ENCODE assay signal across 8 cellular contexts in genomic region chrX:150898343-150899190, GRCh38. TPM values are rescaled to one million over a fixed set of nuclear protein-coding genes. Genes with fewer than 3 reads are reported as not detected.
DNase-seq lines count a peak whose midpoint lies in the region; ATAC-seq, FAIRE-seq and TF ChIP-seq lines count a peak whose summit lies in the region.

CD99L2 (minus strand) TSS chrX:150898668; CDS start chrX:150898588, 80 bp downstream.

- no peaks in the 10 kb centered on the region for H3K9me1 ChIP-seq in keratinocyte (ENCODE audit: control insufficient read depth, extremely low read depth, insufficient read depth, low read length)

- H4K20me1 ChIP-seq in keratinocyte (ENCODE audit: control insufficient read depth, extremely low read depth, insufficient read depth, low read length), result no peaks in the 10 kb centered on the region

- H3K9me3 ChIP-seq in keratinocyte (ENCODE audit: control insufficient read depth, low read depth, low read length), result no peaks in the 10 kb centered on the region

- peak; percentile 64 for DNase-seq in AG09319 (ENCODE audit: extremely low read depth, low read depth)
- peak; percentile 67 to 90 for DNase-seq in NCI-H446 (lab: John Stamatoyannopoulos, UW)
- peak; percentile 87 for DNase-seq in activated CD4-positive, CD25-positive, alpha-beta regulatory T cell treated with anti-CD3 and anti-CD28 coated beads, Interleukin-2, amount 50 U/mL, for 72 hours
- DNase-seq in central memory CD8-positive, alpha-beta T cell (ENCODE audit: low spot score in 2 of 2), result peak; percentile 77 to 84
- no peak for DNase-seq in keratinocyte (ENCODE audit: low read depth, low spot score)
- peak; percentile 88 for DNase-seq in stimulated activated CD4-positive, alpha-beta T cell treated with anti-CD3 and anti-CD28 coated beads, Interleukin-12 subunit alpha, Interleukin-12 subunit beta, amount 100 ng/mL, for 4 hours

- no peak for FAIRE-seq in keratinocyte (lab: Jason Lieb, UNC)

- peak within 1 kb of the TSS; percentile 60 for H3K27ac ChIP-seq in keratinocyte (ENCODE audit: control insufficient read depth, insufficient read depth, low read length)

- no peaks in the 10 kb centered on the region for H3K4me1 ChIP-seq in keratinocyte (ENCODE audit: control insufficient read depth, extremely low read depth, insufficient read depth, low read length)

- H3K9me3 Mint-ChIP-seq in central memory CD8-positive, alpha-beta T cell, result no peaks in the 10 kb centered on the region

- peak within 1 kb of the TSS; percentile 49 for H2AFZ ChIP-seq in keratinocyte (ENCODE audit: control insufficient read depth, low read length)

- H3K9ac ChIP-seq in keratinocyte (ENCODE audit: control insufficient read depth, extremely low read depth, insufficient read depth, low read length), result peak within 1 kb of the TSS; percentile 82

- no peaks in the 10 kb centered on the region for H3K36me3 Mint-ChIP-seq in central memory CD8-positive, alpha-beta T cell (ENCODE audit: insufficient read depth)

- H3K36me3 ChIP-seq in keratinocyte (ENCODE audit: control insufficient read depth in 2 of 2, extremely low read depth in 1 of 2, insufficient read depth in 2 of 2, low read length in 2 of 2), result no peaks in the 10 kb centered on the region

- no peak for TF ChIP-seq CTCF in AG09319 (IDR thresholded peaks at IDR 0.05; ENCODE audit: low read depth, low read length)
- no peak for TF ChIP-seq CTCF in keratinocyte (optimal IDR thresholded peaks at IDR 0.05 in 1 of 3, IDR thresholded peaks at IDR 0.05 in 1 of 3, conservative IDR thresholded peaks at IDR 0.05 in 1 of 3; ENCODE audit: extremely low read depth in 1 of 3, insufficient read depth in 2 of 3, low read length in 3 of 3)

- no peak within 1 kb of the TSS for H3K27ac Mint-ChIP-seq in central memory CD8-positive, alpha-beta T cell (ENCODE audit: low read depth)

- dilution Hi-C loops in keratinocyte (cut with MboI; ENCODE audit: extremely low pct_ligation_motif_present, low sequenced_read_pairs), result no loop called here

- H3K79me2 ChIP-seq in keratinocyte (ENCODE audit: control insufficient read depth, insufficient read depth, low read length), result peaks cover 30% of the 10 kb centered on the region

- H3K4me3 Mint-ChIP-seq in central memory CD8-positive, alpha-beta T cell, result peak within 1 kb of the TSS; percentile 80

- H3K4me2 ChIP-seq in keratinocyte (ENCODE audit: control insufficient read depth, extremely low read depth, insufficient read depth, low read depth, low read length), result peak within 1 kb of the TSS; percentile 62

- no peaks in the 10 kb centered on the region for H3K27me3 ChIP-seq in keratinocyte (ENCODE audit: control insufficient read depth, extremely low read depth, insufficient read depth, low read length)

- peak within 1 kb of the TSS; percentile 54 to 73 (median 65) for H3K4me3 ChIP-seq in keratinocyte (ENCODE audit: control insufficient read depth in 2 of 3, extremely low read depth in 1 of 3, insufficient read depth in 2 of 3, low read depth in 1 of 3, low read length in 3 of 3)

- H3K27me3 Mint-ChIP-seq in central memory CD8-positive, alpha-beta T cell, result peaks cover 8% of the 10 kb centered on the region

- peak; percentile 86 for ATAC-seq in GM19025 (IDR thresholded peaks at IDR 0.05; ENCODE audit: low read depth, unreplicated experiment)
- ATAC-seq in HG03196 (IDR thresholded peaks at IDR 0.05; ENCODE audit: unreplicated experiment), result peak; percentile 95
- peak; percentile 92 for ATAC-seq in central memory CD8-positive, alpha-beta T cell (replicated peaks; ENCODE audit: extremely low read depth, poor library complexity, severe bottlenecking)

- peaks cover 9% of the 10 kb centered on the region for H3K4me1 Mint-ChIP-seq in central memory CD8-positive, alpha-beta T cell

RNA-seq across cellular contexts. Expression of gene CD99L2, which starts in this region (rescaled TPM):
- 14.4 to 23.2 TPM (median 14.5 TPM) in 3 replicates for polyA plus RNA-seq in keratinocyte
- polyA plus RNA-seq in keratinocyte (2011; ENCODE audit: low read depth), result 3.6 TPM
- polyA plus RNA-seq in keratinocyte (2011; cell fraction: cytosol; rRNA removed), result 11.1 and 17.3 TPM in 2 replicates
- 36.8 and 42.8 TPM in 2 replicates for polyA plus RNA-seq in keratinocyte (2011; cell fraction: nucleus; rRNA removed)
- 6.4 and 21.0 TPM in 2 replicates for polyA plus RNA-seq in keratinocyte (2012; ENCODE audit: low replicate concordance)
- polyA minus RNA-seq in keratinocyte, result 15.6 to 25.0 TPM (median 17.3 TPM) in 3 replicates
- 13.8 TPM for polyA minus RNA-seq in keratinocyte (2011; cell fraction: cytosol; rRNA and poly(A)+ RNA removed)
- polyA minus RNA-seq in keratinocyte (2011; cell fraction: nucleus; rRNA and poly(A)+ RNA removed), result 19.8 and 30.9 TPM in 2 replicates
